18 cellular contexts compared by ENCODE assay signal in genomic region chr2:239019193-239019581, GRCh38.
DNase-seq lines count a peak whose midpoint lies in the region; ATAC-seq, FAIRE-seq and TF ChIP-seq lines count a peak whose summit lies in the region.
"Had no signal": no experiment of that assay in that cellular context is flagged by ENCODE, and none has a peak within 500 bp of the region (broad histone marks: within the 10 kb centered on the region; RNA-seq: fewer than 3 reads in every experiment).

No MANE protein-coding gene starts in this region.

- ATAC-seq in activated CD8-positive, alpha-beta memory T cell treated with anti-CD3 and anti-CD28 coated beads, Interleukin-2, amount 10 ng/mL, durations not matched to agents 7 days and 5 days = no peak
- ATAC-seq: HCT116 had no signal

- intact Hi-C loops in kidney (cut with DNase I) (no loop called here), spleen (cut with DNase I; ENCODE audit: low total_unique reads) (no loop called here)

- no peak overlapping the region for H3K9ac ChIP-seq in kidney (ENCODE audit: low read length in 2 of 2)
- no peak overlapping the region for H3K9ac ChIP-seq in mesendoderm (ENCODE audit: low read length)
- H3K9ac ChIP-seq: BLaER1, GM23248 had no signal

- no peak overlapping the region for H4K5ac ChIP-seq in mesendoderm (ENCODE audit: low read length)

- no peak overlapping the region for H2AK5ac ChIP-seq in mesendoderm (ENCODE audit: low read length)

- FAIRE-seq in kidney (lab: Jason Lieb, UNC) = no peak
- FAIRE-seq: GM18507, H54 had no signal

- no peak overlapping the region for H3K23ac ChIP-seq in mesendoderm (ENCODE audit: low read length)

- H3K36me3 ChIP-seq in kidney (ENCODE audit: control insufficient read depth in 1 of 2, insufficient read depth in 2 of 2, low read length in 2 of 2) (no peaks in the 10 kb centered on the region), spleen (no peaks in the 10 kb centered on the region), mesendoderm (ENCODE audit: control insufficient read depth, insufficient read depth, low read length) (no peaks in the 10 kb centered on the region)
- H3K36me3 ChIP-seq: BLaER1 had no signal

- H3K79me2 ChIP-seq in mesendoderm (ENCODE audit: control insufficient read depth, insufficient read depth, low read length) = no peaks in the 10 kb centered on the region

- no peak overlapping the region for H2BK15ac ChIP-seq in mesendoderm (replicated peaks; ENCODE audit: low read depth)

- no peaks in the 10 kb centered on the region for H3K4me1 Mint-ChIP-seq in activated CD8-positive, alpha-beta memory T cell treated with anti-CD3 and anti-CD28 coated beads, Interleukin-2, amount 10 ng/mL, durations not matched to agents 7 days and 5 days
- H3K4me1 Mint-ChIP-seq: CD4-positive, CD25-positive, alpha-beta regulatory T cell had no signal

- no peak overlapping the region for H3K4me2 ChIP-seq in mesendoderm (ENCODE audit: low read length)
- H3K4me2 ChIP-seq: BLaER1 had no signal

- no peak overlapping the region for H3K18ac ChIP-seq in mesendoderm (ENCODE audit: low read length)

- H3K4me1 ChIP-seq in kidney (ENCODE audit: control insufficient read depth in 1 of 2, insufficient read depth in 1 of 2, low read depth in 1 of 2, low read length in 2 of 2) (no peaks in the 10 kb centered on the region), spleen (peaks cover 0 to 5% (median 0%) of the 10 kb centered on the region in 6 donors), mesendoderm (ENCODE audit: control insufficient read depth, low read depth, low read length) (no peaks in the 10 kb centered on the region)

- no peaks in the 10 kb centered on the region for H3K79me1 ChIP-seq in mesendoderm (ENCODE audit: low read length)

- H3K9me3 Mint-ChIP-seq in activated CD8-positive, alpha-beta memory T cell treated with anti-CD3 and anti-CD28 coated beads, Interleukin-2, amount 10 ng/mL, durations not matched to agents 7 days and 5 days (ENCODE audit: low read depth) = no peaks in the 10 kb centered on the region

- no peak overlapping the region for H3K4ac ChIP-seq in mesendoderm (ENCODE audit: low read depth, low read length)

- H3K27ac Mint-ChIP-seq in activated CD8-positive, alpha-beta memory T cell treated with anti-CD3 and anti-CD28 coated beads, Interleukin-2, amount 10 ng/mL, durations not matched to agents 7 days and 5 days = no peak overlapping the region
- H3K27ac Mint-ChIP-seq: CD4-positive, CD25-positive, alpha-beta regulatory T cell had no signal

- peaks cover 0 to 57% (median 0%) of the 10 kb centered on the region in 7 donors for H3K27me3 ChIP-seq in spleen (replicated peaks in 1 of 7)
- no peaks in the 10 kb centered on the region for H3K27me3 ChIP-seq in mesendoderm (ENCODE audit: insufficient read depth, low read length, poor library complexity)
- H3K27me3 ChIP-seq: BLaER1 had no signal

- whole genome bisulfite sequencing in spleen, 5 donors = 62 to 97% (median 84%) methylated on average over 3 to 6 of the region's 6 CpGs
- no CpG with 5 or more reads among the region's 6 CpGs for WGBS in mesendoderm (ENCODE audit: extremely low coverage, insufficient coverage, low lambda C conversion rate)

- no peak overlapping the region for H3K27ac ChIP-seq in kidney (ENCODE audit: low read depth in 2 of 2, low read length in 2 of 2)
- no peak overlapping the region for H3K27ac ChIP-seq in spleen
- no peak overlapping the region for H3K27ac ChIP-seq in mesendoderm (ENCODE audit: low read depth, low read length)
- H3K27ac ChIP-seq: BLaER1, GM23248, HL-60 had no signal

- no peak for TF ChIP-seq CTCF in GM12865 (IDR thresholded peaks at IDR 0.05; ENCODE audit: insufficient read depth, low read depth, low read length, missing control alignments)
- no peak for TF ChIP-seq CTCF in kidney (IDR thresholded peaks at IDR 0.05; ENCODE audit: borderline replicate concordance, extremely low read depth, insufficient read depth)
- TF ChIP-seq CTCF in spleen (IDR thresholded peaks at IDR 0.05 in 8 of 11, conservative IDR thresholded peaks at IDR 0.05 in 3 of 11) = no peak

- no peak overlapping the region for H2BK5ac ChIP-seq in mesendoderm (ENCODE audit: low read length)

- H2BK120ac ChIP-seq in mesendoderm (ENCODE audit: low read depth, low read length) = no peak overlapping the region

- no peak overlapping the region for H3K4me3 Mint-ChIP-seq in activated CD8-positive, alpha-beta memory T cell treated with anti-CD3 and anti-CD28 coated beads, Interleukin-2, amount 10 ng/mL, durations not matched to agents 7 days and 5 days
- H3K4me3 Mint-ChIP-seq: CD4-positive, CD25-positive, alpha-beta regulatory T cell had no signal

- H3K56ac ChIP-seq in mesendoderm (ENCODE audit: low read length) = no peak overlapping the region

- H3K27me3 Mint-ChIP-seq in activated CD8-positive, alpha-beta memory T cell treated with anti-CD3 and anti-CD28 coated beads, Interleukin-2, amount 10 ng/mL, durations not matched to agents 7 days and 5 days = peaks cover 9% of the 10 kb centered on the region

- H3K9me3 ChIP-seq in kidney (ENCODE audit: control insufficient read depth in 1 of 2, low read length in 2 of 2) (no peaks in the 10 kb centered on the region), spleen (no peaks in the 10 kb centered on the region)
- H3K9me3 ChIP-seq: BLaER1 had no signal

- H4K8ac ChIP-seq in mesendoderm (ENCODE audit: low read depth, low read length) = no peak overlapping the region

- no peak for TF ChIP-seq POLR2A in spleen (IDR thresholded peaks at IDR 0.05)

- no peak overlapping the region for H3K4me3 ChIP-seq in GM12865 (ENCODE audit: low read depth, low read length)
- no peak overlapping the region for H3K4me3 ChIP-seq in kidney (ENCODE audit: low read length in 2 of 2)
- H3K4me3 ChIP-seq in spleen = no peak overlapping the region
- H3K4me3 ChIP-seq in mesendoderm (ENCODE audit: low read length) = no peak overlapping the region
- H3K4me3 ChIP-seq: BLaER1, GM23248 had no signal

- no peaks in the 10 kb centered on the region for H3K36me3 Mint-ChIP-seq in activated CD8-positive, alpha-beta memory T cell treated with anti-CD3 and anti-CD28 coated beads, Interleukin-2, amount 10 ng/mL, durations not matched to agents 7 days and 5 days
- H3K36me3 Mint-ChIP-seq: CD4-positive, CD25-positive, alpha-beta regulatory T cell had no signal

- CTCF ChIA-PET in activated CD8-positive, alpha-beta memory T cell treated with anti-CD3 and anti-CD28 coated beads, Interleukin-2, amount 10 ng/mL, durations not matched to agents 7 days and 5 days (lab: Charles Lee) = no interaction called here

- DNase-seq in activated CD8-positive, alpha-beta memory T cell treated with anti-CD3 and anti-CD28 coated beads, Interleukin-2, amount 50 U/mL, for 4 hours = peak; percentile 10
- DNase-seq in activated CD8-positive, alpha-beta memory T cell treated with anti-CD3 and anti-CD28 coated beads, Interleukin-2, amount 10 ng/mL, durations not matched to agents 7 days and 5 days = no peak
- DNase-seq in GM12865 (ENCODE audit: low read depth) (peak; percentile 32), kidney (peak; percentile 41), spleen (peak; percentile 38), mesendoderm (no peak), NCI-H1048 (lab: John Stamatoyannopoulos, UW) (no peak)
- DNase-seq: 8988T; AML-193; CD4-positive, CD25-positive, alpha-beta regulatory T cell; DMS53; GF-D8; GM23248 had no signal

Comparison
In these comparisons a context has a peak if more than half of its experiments do, and no peak if none do; other contexts are left out.
1. DNase-seq: peak in activated CD8-positive, alpha-beta memory T cell treated with anti-CD3 and anti-CD28 coated beads, Interleukin-2, amount 50 U/mL, for 4 hours (single experiment), GM12865 (single experiment), kidney (single experiment) and spleen (single experiment); none in activated CD8-positive, alpha-beta memory T cell treated with anti-CD3 and anti-CD28 coated beads, Interleukin-2, amount 10 ng/mL, durations not matched to agents 7 days and 5 days (single experiment), mesendoderm (single experiment) and NCI-H1048 (single experiment).